Comparison of ENCODE assay signal across 22 cellular contexts in the genomic region with DNA sequence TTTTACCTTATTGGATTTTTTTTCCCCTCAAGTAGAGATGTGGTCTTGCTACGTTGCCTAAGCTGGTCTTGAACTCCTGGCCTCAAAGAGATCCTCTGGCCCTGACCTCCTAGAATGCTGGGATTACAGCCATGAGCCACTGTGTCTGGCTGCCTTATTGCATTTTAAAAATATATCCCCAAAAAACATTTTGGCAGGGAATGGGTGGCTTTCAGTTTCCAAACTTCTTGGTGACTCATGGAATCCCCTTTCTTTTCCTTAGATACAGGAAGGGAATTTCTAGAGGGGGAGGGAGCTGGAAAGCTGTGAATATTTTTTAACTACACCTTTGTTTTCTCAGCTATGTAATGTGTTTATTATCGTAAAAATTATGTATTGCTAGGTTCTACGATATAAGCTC.
"Had no signal": no experiment of that assay in that cellular context is flagged by ENCODE, and none has a peak within 500 bp of the region (broad histone marks: within the 10 kb centered on the region; RNA-seq: fewer than 3 reads in every experiment).

No MANE protein-coding gene starts in this region.

- H3K9me3 Mint-ChIP-seq: effector memory CD8-positive, alpha-beta T cell; naive thymus-derived CD8-positive, alpha-beta T cell; nephron progenitor cell; stimulated activated effector memory CD8-positive, alpha-beta T cell treated with anti-CD3 and anti-CD28 coated beads, Interleukin-12 subunit alpha, Interleukin-12 subunit beta, amount 100 ng/mL, for 72 hours had no signal

- H3K4me3 ChIP-seq: coronary artery, esophagus squamous epithelium, lower lobe of right lung, prostate gland, right atrium auricular region, smooth muscle cell, stomach, thyroid gland, vagina had no signal

- H3K36me3 Mint-ChIP-seq: naive thymus-derived CD8-positive, alpha-beta T cell; stimulated activated effector memory CD8-positive, alpha-beta T cell treated with anti-CD3 and anti-CD28 coated beads, Interleukin-12 subunit alpha, Interleukin-12 subunit beta, amount 100 ng/mL, for 72 hours had no signal

- H3K4me1 Mint-ChIP-seq: nephron progenitor cell had no signal

- H3K27ac ChIP-seq: coronary artery, esophagus squamous epithelium, lower lobe of right lung, prostate gland, right atrium auricular region, stomach, thyroid gland, vagina had no signal

- H3K36me3 ChIP-seq: esophagus squamous epithelium, lower lobe of right lung, prostate gland, right atrium auricular region, stomach, thyroid gland, vagina had no signal

- H3K27ac Mint-ChIP-seq: effector memory CD8-positive, alpha-beta T cell; naive thymus-derived CD8-positive, alpha-beta T cell; nephron progenitor cell; stimulated activated effector memory CD8-positive, alpha-beta T cell treated with anti-CD3 and anti-CD28 coated beads, Interleukin-12 subunit alpha, Interleukin-12 subunit beta, amount 100 ng/mL, for 72 hours had no signal

- H3K27me3 ChIP-seq: right atrium auricular region, stomach, thyroid gland, vagina had no signal

- H3K4me1 ChIP-seq: lower lobe of right lung, prostate gland, right atrium auricular region, thyroid gland, vagina had no signal

- DNase-seq: effector memory CD8-positive, alpha-beta T cell; erythroblast; esophagus squamous epithelium; head of caudate nucleus; left ventricle myocardium superior; lower lobe of right lung; naive thymus-derived CD8-positive, alpha-beta T cell; nephron progenitor cell; nucleus accumbens; stimulated activated CD4-positive, alpha-beta T cell treated with anti-CD3 and anti-CD28 coated beads, Interleukin-12 subunit alpha, Interleukin-12 subunit beta, amount 100 ng/mL, for 4 hours; stimulated activated CD4-positive, alpha-beta T cell treated with anti-CD3 and anti-CD28 coated beads, Interleukin-1b, Interleukin-23, amount 100 ng/mL, for 48 hours; stimulated activated CD4-positive, alpha-beta T cell treated with anti-CD3 and anti-CD28 coated beads, Interleukin-4, amount 100 ng/mL, for 24 hours; stimulated activated naive CD4-positive, alpha-beta T cell treated with Interleukin-2 at 50 U/mL for 16 hours; stomach; thyroid gland; trophoblast cell had no signal

- H3K9me3 ChIP-seq: esophagus squamous epithelium, lower lobe of right lung, prostate gland, right atrium auricular region, stomach, thyroid gland, vagina had no signal

- H3K4me3 Mint-ChIP-seq: effector memory CD8-positive, alpha-beta T cell; naive thymus-derived CD8-positive, alpha-beta T cell; nephron progenitor cell; stimulated activated effector memory CD8-positive, alpha-beta T cell treated with anti-CD3 and anti-CD28 coated beads, Interleukin-12 subunit alpha, Interleukin-12 subunit beta, amount 100 ng/mL, for 72 hours had no signal
